19 cellular contexts compared by ENCODE assay signal in the genomic region with DNA sequence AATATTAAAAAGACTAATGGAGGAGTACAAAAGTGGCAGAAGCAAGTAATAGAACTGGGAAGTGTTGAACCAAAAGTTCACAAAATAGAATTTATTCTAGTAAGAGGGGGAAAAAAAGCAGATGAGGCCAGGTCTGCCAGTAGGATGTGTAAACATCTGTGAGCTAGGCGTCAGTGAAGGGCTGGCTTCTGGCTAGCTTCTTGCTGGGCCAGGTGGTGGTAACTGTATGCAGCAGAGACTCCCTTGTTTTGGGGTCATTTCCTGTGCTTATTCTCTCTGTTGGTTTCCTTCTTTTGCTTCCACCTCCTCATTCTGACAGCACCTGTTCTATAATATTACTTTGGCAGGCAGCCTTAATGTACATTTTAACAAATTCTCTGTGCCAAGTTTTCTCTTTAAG.
DNase-seq lines count a peak whose midpoint lies in the region; ATAC-seq lines count a peak whose summit lies in the region.
"Had no signal": no experiment of that assay in that cellular context is flagged by ENCODE, and none has a peak within 500 bp of the region (broad histone marks: within the 10 kb centered on the region; RNA-seq: fewer than 3 reads in every experiment).

No MANE protein-coding gene starts in this region.

- H3K4me1 ChIP-seq in ectodermal cell (ENCODE audit: control insufficient read depth, insufficient read depth, low read length), result peaks cover 24% of the 10 kb centered on the region
- H3K4me1 ChIP-seq in thymus (ENCODE audit: control insufficient read depth, insufficient read depth, low read length), result peaks cover 13% of the 10 kb centered on the region
- H3K4me1 ChIP-seq: ascending aorta, left lung had no signal

- H3K9me3 ChIP-seq in ectodermal cell (ENCODE audit: control insufficient read depth, low read length) (no peaks in the 10 kb centered on the region), thymus (ENCODE audit: control insufficient read depth) (no peaks in the 10 kb centered on the region)
- H3K9me3 ChIP-seq: ascending aorta, left lung, right lobe of liver, SK-N-SH had no signal

- no peak overlapping the region for H3K4me3 Mint-ChIP-seq in activated naive CD8-positive, alpha-beta T cell treated with anti-CD3 and anti-CD28 coated beads, Interleukin-2, amount 50 U/mL, for 24 hours
- H3K4me3 Mint-ChIP-seq: activated naive CD4-positive, alpha-beta T cell treated with anti-CD3 and anti-CD28 coated beads for 36 hours; CD4-positive, CD25-positive, alpha-beta regulatory T cell had no signal

- H3K27me3 ChIP-seq in ectodermal cell (ENCODE audit: control insufficient read depth, insufficient read depth, low read length, poor library complexity, severe bottlenecking) (no peaks in the 10 kb centered on the region), thymus (ENCODE audit: control insufficient read depth, insufficient read depth) (no peaks in the 10 kb centered on the region)
- H3K27me3 ChIP-seq: ascending aorta, left lung, right lobe of liver had no signal

- no peaks in the 10 kb centered on the region for H3K36me3 Mint-ChIP-seq in activated naive CD8-positive, alpha-beta T cell treated with anti-CD3 and anti-CD28 coated beads, Interleukin-2, amount 50 U/mL, for 24 hours (ENCODE audit: low read depth)
- H3K36me3 Mint-ChIP-seq: CD4-positive, CD25-positive, alpha-beta regulatory T cell had no signal

- no peaks in the 10 kb centered on the region for H3K9me3 Mint-ChIP-seq in activated naive CD8-positive, alpha-beta T cell treated with anti-CD3 and anti-CD28 coated beads, Interleukin-2, amount 50 U/mL, for 24 hours
- H3K9me3 Mint-ChIP-seq: activated naive CD4-positive, alpha-beta T cell treated with anti-CD3 and anti-CD28 coated beads for 36 hours had no signal

- no peak overlapping the region for H3K27ac Mint-ChIP-seq in activated naive CD8-positive, alpha-beta T cell treated with anti-CD3 and anti-CD28 coated beads, Interleukin-2, amount 50 U/mL, for 24 hours
- H3K27ac Mint-ChIP-seq: activated naive CD4-positive, alpha-beta T cell treated with anti-CD3 and anti-CD28 coated beads for 36 hours; CD4-positive, CD25-positive, alpha-beta regulatory T cell had no signal

- H3K4me1 Mint-ChIP-seq in activated naive CD8-positive, alpha-beta T cell treated with anti-CD3 and anti-CD28 coated beads, Interleukin-2, amount 50 U/mL, for 24 hours, result no peaks in the 10 kb centered on the region
- H3K4me1 Mint-ChIP-seq: CD4-positive, CD25-positive, alpha-beta regulatory T cell had no signal

- no peak for ATAC-seq in activated naive CD8-positive, alpha-beta T cell treated with anti-CD3 and anti-CD28 coated beads, Interleukin-2, amount 50 U/mL, for 24 hours
- no peak for ATAC-seq in GM18498 (IDR thresholded peaks at IDR 0.05; ENCODE audit: unreplicated experiment)
- ATAC-seq: left lung, right lobe of liver had no signal

- H3K36me3 ChIP-seq in ectodermal cell (ENCODE audit: control insufficient read depth, insufficient read depth, low read length) (no peaks in the 10 kb centered on the region), thymus (ENCODE audit: control insufficient read depth, insufficient read depth) (no peaks in the 10 kb centered on the region)
- H3K36me3 ChIP-seq: ascending aorta, left lung, right lobe of liver had no signal

- H3K4me3 ChIP-seq in ectodermal cell (ENCODE audit: insufficient read depth, low read depth, low read length) (no peak overlapping the region), thymus (ENCODE audit: low read length) (no peak overlapping the region)
- H3K4me3 ChIP-seq: ascending aorta, left lung, right lobe of liver had no signal

- peak; percentile 2 for DNase-seq in NCI-H510A treated with DMSO at 0.1 percent for 48 hours (lab: John Stamatoyannopoulos, UW)
- no peak for DNase-seq in NCI-H510A (lab: John Stamatoyannopoulos, UW)
- DNase-seq in NCI-H2171 treated with DMSO at 0.1 percent for 48 hours (lab: John Stamatoyannopoulos, UW), result peak; percentile 73
- no peak for DNase-seq in activated naive CD8-positive, alpha-beta T cell treated with anti-CD3 and anti-CD28 coated beads, Interleukin-2, amount 50 U/mL, for 24 hours
- DNase-seq in HCEC 1CT, result no peak
- DNase-seq: ACHN; activated CD4-positive, alpha-beta T cell treated with anti-CD3 and anti-CD28 coated beads, Interleukin-2, amount 50 U/mL, for 4 hours; activated naive CD4-positive, alpha-beta T cell treated with anti-CD3 and anti-CD28 coated beads for 36 hours; activated T-cell treated with anti-CD3 and anti-CD28 coated beads for 4 hours; CD4-positive, CD25-positive, alpha-beta regulatory T cell; IMR-90; left lung; NCI-H524; right lobe of liver; SK-N-SH had no signal

- H3K27ac ChIP-seq in ectodermal cell (ENCODE audit: insufficient read depth, low read depth, low read length, poor library complexity, severe bottlenecking) (peak overlapping the region; percentile 61), thymus (ENCODE audit: low read depth) (peak overlapping the region; percentile 58)
- H3K27ac ChIP-seq: ascending aorta, left lung, right lobe of liver had no signal

- WGBS in ectodermal cell, 2 experiments, result 0 to 9% methylated on average over 1 of the region's 1 CpG
- WGBS in thymus, result 5% methylated on average over 1 of the region's 1 CpG

- H3K27me3 Mint-ChIP-seq in activated naive CD8-positive, alpha-beta T cell treated with anti-CD3 and anti-CD28 coated beads, Interleukin-2, amount 50 U/mL, for 24 hours, result no peaks in the 10 kb centered on the region
- H3K27me3 Mint-ChIP-seq: CD4-positive, CD25-positive, alpha-beta regulatory T cell had no signal

Comparison
In these comparisons a context has a peak if more than half of its experiments do, and no peak if none do; other contexts are left out.
1. DNase-seq: peak in NCI-H510A treated with DMSO at 0.1 percent for 48 hours (single experiment) and NCI-H2171 treated with DMSO at 0.1 percent for 48 hours (single experiment); none in NCI-H510A (single experiment), activated naive CD8-positive, alpha-beta T cell treated with anti-CD3 and anti-CD28 coated beads, Interleukin-2, amount 50 U/mL, for 24 hours (single experiment) and HCEC 1CT (single experiment).